In genomic region chr6:110490110-110490509, GRCh38 we compare ENCODE assay signal across 21 cellular contexts. TPM values are rescaled to one million over a fixed set of nuclear protein-coding genes. Genes with fewer than 3 reads are reported as not detected.
"Had no signal": no experiment of that assay in that cellular context is flagged by ENCODE, and none has a peak within 500 bp of the region (broad histone marks: within the 10 kb centered on the region; RNA-seq: fewer than 3 reads in every experiment).

No MANE protein-coding gene starts in this region.

- DNase-seq: effector CD4-positive, alpha-beta T cell; foreskin melanocyte; heart left ventricle; hippocampal formation; kidney glomerular epithelial cell; mammary epithelial cell; naive thymus-derived CD8-positive, alpha-beta T cell; nucleus accumbens; ovary; small intestine; stimulated activated CD4-positive, alpha-beta T cell treated with anti-CD3 and anti-CD28 coated beads, Interleukin-12 subunit alpha, Interleukin-12 subunit beta, amount 100 ng/mL, for 4 hours; stimulated activated naive CD4-positive, alpha-beta T cell; stomach; trophoblast cell had no signal

- ATAC-seq: heart left ventricle; left lobe of liver; naive thymus-derived CD8-positive, alpha-beta T cell had no signal

RNA-seq across cellular contexts. Expression of gene SLC22A16, which starts 13.7 kb away (rescaled TPM):
- total RNA-seq: chondrocyte; dermis microvascular lymphatic vessel endothelial cell; glomerular endothelial cell; left lobe of liver; mononuclear cell; naive thymus-derived CD8-positive, alpha-beta T cell; neural crest cell; right atrium auricular region had no signal
